Comparison of ENCODE assay signal across 8 cellular contexts in genomic region chr2:15588329-15588919, GRCh38. TPM values are rescaled to one million over a fixed set of nuclear protein-coding genes. Genes with fewer than 3 reads are reported as not detected.
DNase-seq lines count a peak whose midpoint lies in the region; ATAC-seq and TF ChIP-seq lines count a peak whose summit lies in the region.

No MANE protein-coding gene starts in this region.

- no peaks in the 10 kb centered on the region for H3K9me2 ChIP-seq in Loucy (replicated peaks; ENCODE audit: low read depth, low read length)

- peaks cover 30% of the 10 kb centered on the region for H3K27me3 Mint-ChIP-seq in T-helper 17 cell

- H4K20me1 ChIP-seq in Loucy (ENCODE audit: insufficient read depth, low read length, poor library complexity, severe bottlenecking) = peaks cover 5% of the 10 kb centered on the region

- DNase-seq in ELF-1 (ENCODE audit: low read depth, low spot score) = peak; percentile 61
- no peak for DNase-seq in RWPE2 (ENCODE audit: low spot score)
- DNase-seq in dedifferentiated amniotic fluid mesenchymal stem cell (ENCODE audit: extremely low spot score) = peak; percentile 55
- peak; percentile 56 for DNase-seq in midbrain (lab: John Stamatoyannopoulos, UW)
- no peak for DNase-seq in T-helper 17 cell

- no peak overlapping the region for H3K4me3 Mint-ChIP-seq in T-helper 17 cell

- peaks cover 24% of the 10 kb centered on the region for H3K79me2 ChIP-seq in Loucy (ENCODE audit: insufficient read depth, low read length)

- no peaks in the 10 kb centered on the region for H3K36me3 Mint-ChIP-seq in T-helper 17 cell (ENCODE audit: low read depth)

- H3K27me3 ChIP-seq in Loucy (ENCODE audit: insufficient read depth, low read length, poor library complexity, severe bottlenecking) (no peaks in the 10 kb centered on the region), RWPE2 (ENCODE audit: insufficient read depth, poor library complexity, severe bottlenecking) (no peaks in the 10 kb centered on the region)

- no peak overlapping the region for H3K4me2 ChIP-seq in Loucy (ENCODE audit: low read depth, low read length, poor library complexity, severe bottlenecking)

- H3K9me3 ChIP-seq in Loucy (ENCODE audit: insufficient read depth, low read depth, low read length) (no peaks in the 10 kb centered on the region), RWPE2 (ENCODE audit: severe bottlenecking) (no peaks in the 10 kb centered on the region), T-helper 17 cell (ENCODE audit: control insufficient read depth, low read length, poor library complexity, severe bottlenecking) (no peaks in the 10 kb centered on the region)

- H3K9ac ChIP-seq in Loucy (ENCODE audit: low read depth, low read length, poor library complexity, severe bottlenecking) = no peak overlapping the region

- ATAC-seq in RWPE2 (ENCODE audit: low read depth) = no peak
- no peak for ATAC-seq in HG02938 (IDR thresholded peaks at IDR 0.05; ENCODE audit: unreplicated experiment)
- no peak for ATAC-seq in T-helper 17 cell
- ATAC-seq in GM21526 (IDR thresholded peaks at IDR 0.05; ENCODE audit: low FRiP score, unreplicated experiment) = no peak

- peaks cover 13% of the 10 kb centered on the region for H3K4me1 Mint-ChIP-seq in T-helper 17 cell

- H3K27ac Mint-ChIP-seq in T-helper 17 cell = no peak overlapping the region

- no peak overlapping the region for H3K4me3 ChIP-seq in Loucy (ENCODE audit: low read length, poor library complexity, severe bottlenecking)
- no peak overlapping the region for H3K4me3 ChIP-seq in RWPE2 (ENCODE audit: severe bottlenecking)

- H3K4me1 ChIP-seq in Loucy (ENCODE audit: insufficient read depth, low read length, poor library complexity, severe bottlenecking) = peaks cover 9% of the 10 kb centered on the region
- peaks cover 5% of the 10 kb centered on the region for H3K4me1 ChIP-seq in RWPE2 (ENCODE audit: insufficient read depth, poor library complexity, severe bottlenecking)

- H3K36me3 ChIP-seq in Loucy (ENCODE audit: insufficient read depth, low read length) (no peaks in the 10 kb centered on the region), RWPE2 (ENCODE audit: low read depth) (peaks cover 4% of the 10 kb centered on the region; the same call in 1 of the 2 replicates)

- H3K27ac ChIP-seq in RWPE2 (ENCODE audit: poor library complexity, severe bottlenecking) = no peak overlapping the region

- no peak overlapping the region for H2AFZ ChIP-seq in Loucy (ENCODE audit: low read length)

- TF ChIP-seq CTCF in Loucy (conservative IDR thresholded peaks at IDR 0.05; ENCODE audit: low read length) (peak; percentile 72), RWPE2 (IDR thresholded peaks at IDR 0.05; ENCODE audit: poor library complexity, severe bottlenecking) (peak; percentile 76)

- H3F3A ChIP-seq in Loucy (ENCODE audit: low read depth) = no peaks in the 10 kb centered on the region

RNA-seq across cellular contexts. Expression of gene DDX1, which starts 3.2 kb away (rescaled TPM):
- total RNA-seq in T-helper 17 cell = 10 to 100 TPM; 27.6 to 35.0 TPM

RNA-seq across cellular contexts. Expression of gene NBAS, which starts 27.3 kb away (rescaled TPM):
- 10 to 100 TPM; 29.3 to 32.5 TPM for total RNA-seq in T-helper 17 cell

Comparison
In these comparisons a context has a peak if more than half of its experiments do, and no peak if none do; other contexts are left out.
1. DNase-seq: peak in ELF-1 (single experiment), dedifferentiated amniotic fluid mesenchymal stem cell (single experiment) and midbrain (single experiment); none in RWPE2 (single experiment) and T-helper 17 cell (0 of 3).